Comparison of ENCODE assay signal across 1 cellular context in genomic region chr5:42587056-42587723, GRCh38.
TF ChIP-seq lines count a peak whose summit lies in the region.

No MANE protein-coding gene starts in this region.

TF ChIP-seq in GM23338, 12 proteins besides CTCF, POLR2A, EP300 and RAD21 (continued from another document):
- TF ChIP-seq, protein P1, sequence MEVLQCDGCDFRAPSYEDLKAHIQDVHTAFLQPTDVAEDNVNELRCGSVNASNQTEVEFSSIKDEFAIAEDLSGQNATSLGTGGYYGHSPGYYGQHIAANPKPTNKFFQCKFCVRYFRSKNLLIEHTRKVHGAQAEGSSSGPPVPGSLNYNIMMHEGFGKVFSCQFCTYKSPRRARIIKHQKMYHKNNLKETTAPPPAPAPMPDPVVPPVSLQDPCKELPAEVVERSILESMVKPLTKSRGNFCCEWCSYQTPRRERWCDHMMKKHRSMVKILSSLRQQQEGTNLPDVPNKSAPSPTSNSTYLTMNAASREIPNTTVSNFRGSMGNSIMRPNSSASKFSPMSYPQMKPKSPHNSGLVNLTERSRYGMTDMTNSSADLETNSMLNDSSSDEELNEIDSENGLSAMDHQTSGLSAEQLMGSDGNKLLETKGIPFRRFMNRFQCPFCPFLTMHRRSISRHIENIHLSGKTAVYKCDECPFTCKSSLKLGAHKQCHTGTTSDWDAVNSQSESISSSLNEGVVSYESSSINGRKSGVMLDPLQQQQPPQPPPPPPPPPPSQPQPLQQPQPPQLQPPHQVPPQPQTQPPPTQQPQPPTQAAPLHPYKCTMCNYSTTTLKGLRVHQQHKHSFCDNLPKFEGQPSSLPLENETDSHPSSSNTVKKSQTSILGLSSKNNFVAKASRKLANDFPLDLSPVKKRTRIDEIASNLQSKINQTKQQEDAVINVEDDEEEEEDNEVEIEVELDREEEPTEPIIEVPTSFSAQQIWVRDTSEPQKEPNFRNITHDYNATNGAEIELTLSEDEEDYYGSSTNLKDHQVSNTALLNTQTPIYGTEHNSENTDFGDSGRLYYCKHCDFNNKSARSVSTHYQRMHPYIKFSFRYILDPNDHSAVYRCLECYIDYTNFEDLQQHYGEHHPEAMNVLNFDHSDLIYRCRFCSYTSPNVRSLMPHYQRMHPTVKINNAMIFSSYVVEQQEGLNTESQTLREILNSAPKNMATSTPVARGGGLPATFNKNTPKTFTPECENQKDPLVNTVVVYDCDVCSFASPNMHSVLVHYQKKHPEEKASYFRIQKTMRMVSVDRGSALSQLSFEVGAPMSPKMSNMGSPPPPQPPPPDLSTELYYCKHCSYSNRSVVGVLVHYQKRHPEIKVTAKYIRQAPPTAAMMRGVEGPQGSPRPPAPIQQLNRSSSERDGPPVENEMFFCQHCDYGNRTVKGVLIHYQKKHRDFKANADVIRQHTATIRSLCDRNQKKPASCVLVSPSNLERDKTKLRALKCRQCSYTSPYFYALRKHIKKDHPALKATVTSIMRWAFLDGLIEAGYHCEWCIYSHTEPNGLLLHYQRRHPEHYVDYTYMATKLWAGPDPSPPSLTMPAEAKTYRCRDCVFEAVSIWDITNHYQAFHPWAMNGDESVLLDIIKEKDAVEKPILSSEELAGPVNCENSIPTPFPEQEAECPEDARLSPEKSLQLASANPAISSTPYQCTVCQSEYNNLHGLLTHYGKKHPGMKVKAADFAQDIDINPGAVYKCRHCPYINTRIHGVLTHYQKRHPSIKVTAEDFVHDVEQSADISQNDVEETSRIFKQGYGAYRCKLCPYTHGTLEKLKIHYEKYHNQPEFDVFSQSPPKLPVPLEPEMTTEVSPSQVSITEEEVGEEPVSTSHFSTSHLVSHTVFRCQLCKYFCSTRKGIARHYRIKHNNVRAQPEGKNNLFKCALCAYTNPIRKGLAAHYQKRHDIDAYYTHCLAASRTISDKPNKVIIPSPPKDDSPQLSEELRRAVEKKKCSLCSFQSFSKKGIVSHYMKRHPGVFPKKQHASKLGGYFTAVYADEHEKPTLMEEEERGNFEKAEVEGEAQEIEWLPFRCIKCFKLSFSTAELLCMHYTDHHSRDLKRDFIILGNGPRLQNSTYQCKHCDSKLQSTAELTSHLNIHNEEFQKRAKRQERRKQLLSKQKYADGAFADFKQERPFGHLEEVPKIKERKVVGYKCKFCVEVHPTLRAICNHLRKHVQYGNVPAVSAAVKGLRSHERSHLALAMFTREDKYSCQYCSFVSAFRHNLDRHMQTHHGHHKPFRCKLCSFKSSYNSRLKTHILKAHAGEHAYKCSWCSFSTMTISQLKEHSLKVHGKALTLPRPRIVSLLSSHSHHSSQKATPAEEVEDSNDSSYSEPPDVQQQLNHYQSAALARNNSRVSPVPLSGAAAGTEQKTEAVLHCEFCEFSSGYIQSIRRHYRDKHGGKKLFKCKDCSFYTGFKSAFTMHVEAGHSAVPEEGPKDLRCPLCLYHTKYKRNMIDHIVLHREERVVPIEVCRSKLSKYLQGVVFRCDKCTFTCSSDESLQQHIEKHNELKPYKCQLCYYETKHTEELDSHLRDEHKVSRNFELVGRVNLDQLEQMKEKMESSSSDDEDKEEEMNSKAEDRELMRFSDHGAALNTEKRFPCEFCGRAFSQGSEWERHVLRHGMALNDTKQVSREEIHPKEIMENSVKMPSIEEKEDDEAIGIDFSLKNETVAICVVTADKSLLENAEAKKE (CRISPR knock-in tag; IDR thresholded peaks at IDR 0.05) = no peak
- TF ChIP-seq CREB1 (CRISPR knock-in tag; IDR thresholded peaks at IDR 0.05; ENCODE audit: low read depth) (no peak), REST (IDR thresholded peaks at IDR 0.05; ENCODE audit: unreplicated experiment) (no peak), EZH2 (IDR thresholded peaks at IDR 0.05; ENCODE audit: low read depth, unreplicated experiment) (no peak), ZNF331 (CRISPR knock-in tag; IDR thresholded peaks at IDR 0.05; ENCODE audit: low read depth) (no peak), STAT1 (IDR thresholded peaks at IDR 0.05; ENCODE audit: unreplicated experiment) (no peak), NANOG (IDR thresholded peaks at IDR 0.05; ENCODE audit: borderline replicate concordance) (no peak), POLR2AphosphoS5 (IDR thresholded peaks at IDR 0.05; ENCODE audit: low read depth) (no peak)
